Comparison of ENCODE assay signal across 1 cellular context in genomic region chr3:58217209-58217811, GRCh38.
A peak's percentile ranks its signal among the peaks of the same experiment; 100 is the strongest.
TF ChIP-seq lines count a peak whose summit lies in the region.

No MANE protein-coding gene starts in this region.

TF ChIP-seq in HepG2, 621 proteins besides CTCF, POLR2A, EP300 and RAD21 (continued from another document and continues in another):
- TF ChIP-seq ZNF512B (CRISPR knock-in tag; IDR thresholded peaks at IDR 0.05; ENCODE audit: borderline replicate concordance) (0 out of 2 replicates have a peak, but pooled peaks have one; percentile 48), ESRRA (CRISPR knock-in tag; IDR thresholded peaks at IDR 0.05; ENCODE audit: low read depth) (no peak), HMGA1 (CRISPR knock-in tag; conservative IDR thresholded peaks at IDR 0.05) (no peak), PHF8 (CRISPR knock-in tag; IDR thresholded peaks at IDR 0.05) (no peak), HIVEP1 (CRISPR knock-in tag; IDR thresholded peaks at IDR 0.05) (no peak), MYNN (CRISPR knock-in tag; IDR thresholded peaks at IDR 0.05; ENCODE audit: low read depth) (no peak), TEF (CRISPR knock-in tag; IDR thresholded peaks at IDR 0.05) (no peak), CBFB (CRISPR knock-in tag; IDR thresholded peaks at IDR 0.05) (no peak; the same call in 1 of the 2 replicates), GLMP (CRISPR knock-in tag; IDR thresholded peaks at IDR 0.05; ENCODE audit: borderline replicate concordance) (no peak), RARA (CRISPR knock-in tag; IDR thresholded peaks at IDR 0.05) (no peak; the same call in none of the 2 replicates), EED (CRISPR knock-in tag; IDR thresholded peaks at IDR 0.05) (no peak), PPARG (CRISPR knock-in tag; conservative IDR thresholded peaks at IDR 0.05) (peak; percentile 57; the same call in 1 of the 2 replicates), ZBTB43 (CRISPR knock-in tag; conservative IDR thresholded peaks at IDR 0.05) (no peak), GLI4 (CRISPR knock-in tag; IDR thresholded peaks at IDR 0.05; ENCODE audit: borderline replicate concordance) (no peak), MTA3 (CRISPR knock-in tag; IDR thresholded peaks at IDR 0.05) (no peak), PBX3 (CRISPR knock-in tag; IDR thresholded peaks at IDR 0.05; ENCODE audit: borderline replicate concordance) (no peak), SCMH1 (CRISPR knock-in tag; IDR thresholded peaks at IDR 0.05; ENCODE audit: borderline replicate concordance) (no peak), PREB (CRISPR knock-in tag; IDR thresholded peaks at IDR 0.05) (no peak), THAP11 (CRISPR knock-in tag; IDR thresholded peaks at IDR 0.05) (no peak), PATZ1 (CRISPR knock-in tag; IDR thresholded peaks at IDR 0.05) (0 out of 2 replicates have a peak, but pooled peaks have one; percentile 32), ZNF773 (CRISPR knock-in tag; IDR thresholded peaks at IDR 0.05; ENCODE audit: borderline replicate concordance) (no peak), MATR3 (CRISPR knock-in tag; IDR thresholded peaks at IDR 0.05) (no peak), ZNF776 (CRISPR knock-in tag; IDR thresholded peaks at IDR 0.05) (no peak), ZNF317 (CRISPR knock-in tag; IDR thresholded peaks at IDR 0.05) (no peak), ZUFSP (CRISPR knock-in tag; IDR thresholded peaks at IDR 0.05; ENCODE audit: borderline replicate concordance) (no peak), ATF2 (CRISPR knock-in tag; IDR thresholded peaks at IDR 0.05) (peak; percentile 27; the same call in 1 of the 2 replicates), ZKSCAN1 (IDR thresholded peaks at IDR 0.05; ENCODE audit: low read length) (no peak), ZC3H13 (CRISPR knock-in tag; IDR thresholded peaks at IDR 0.05) (no peak), KDM1A (CRISPR knock-in tag; IDR thresholded peaks at IDR 0.05) (no peak), ZSCAN30 (CRISPR knock-in tag; IDR thresholded peaks at IDR 0.05) (no peak), ZNF709 (CRISPR knock-in tag; IDR thresholded peaks at IDR 0.05) (no peak), DRAP1 (CRISPR knock-in tag; IDR thresholded peaks at IDR 0.05) (peak; percentile 55), JDP2 (CRISPR knock-in tag; IDR thresholded peaks at IDR 0.05; ENCODE audit: borderline replicate concordance) (no peak), ZNF282 (IDR thresholded peaks at IDR 0.05; ENCODE audit: partially characterized antibody) (no peak), AKNA (CRISPR knock-in tag; IDR thresholded peaks at IDR 0.05; ENCODE audit: borderline replicate concordance) (no peak), ATAD3A (CRISPR knock-in tag; IDR thresholded peaks at IDR 0.05) (no peak), ZNF232 (CRISPR knock-in tag; IDR thresholded peaks at IDR 0.05; ENCODE audit: borderline replicate concordance) (peak; percentile 75; the same call in 1 of the 2 replicates), ZBTB33 (CRISPR knock-in tag; IDR thresholded peaks at IDR 0.05) (no peak; the same call in 1 of the 2 replicates), ZNF788 (CRISPR knock-in tag; IDR thresholded peaks at IDR 0.05; ENCODE audit: borderline replicate concordance) (no peak), SIN3B (IDR thresholded peaks at IDR 0.05; ENCODE audit: low read length) (no peak)
